ENCODE assay signal across 1 cellular context in the genomic region with DNA sequence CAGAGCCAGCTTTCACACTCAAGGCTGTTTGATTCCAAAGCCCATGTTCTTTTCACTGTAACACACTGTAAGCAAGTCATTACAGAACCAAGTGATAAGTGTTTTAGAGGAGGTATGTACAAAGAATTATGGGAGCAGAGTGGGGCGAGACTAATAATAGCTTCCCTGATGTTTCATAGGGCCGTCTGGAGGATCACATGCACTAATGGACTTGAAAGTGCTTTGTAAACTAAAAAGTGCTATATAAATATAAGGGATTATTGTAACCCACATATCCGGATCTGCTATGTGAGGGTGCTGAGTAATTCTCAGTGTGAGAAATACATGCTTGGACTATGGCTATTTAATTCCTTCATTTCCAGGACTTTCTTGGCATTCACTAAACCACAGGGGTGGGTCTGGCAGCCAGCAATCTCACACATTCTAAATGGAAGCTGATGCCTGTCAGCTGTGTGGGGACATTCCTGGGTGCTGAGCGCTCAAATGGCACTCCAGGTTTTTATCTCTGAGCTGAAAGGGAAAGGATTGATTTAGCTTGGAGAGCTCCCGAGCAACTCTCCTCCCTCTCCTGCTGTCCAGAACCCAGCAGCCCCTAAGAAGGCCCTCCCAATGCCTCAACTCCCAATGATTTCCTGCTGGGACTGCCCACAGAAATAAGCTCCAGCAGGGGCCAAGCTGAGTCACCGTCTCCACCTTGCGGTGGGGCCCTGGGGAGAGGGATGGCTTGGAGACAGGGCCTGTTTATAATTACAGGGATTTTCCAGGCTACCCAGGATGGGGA.
TF ChIP-seq lines count a peak whose summit lies in the region.

No MANE protein-coding gene starts in this region.

TF ChIP-seq in HepG2, 621 proteins besides CTCF, POLR2A, EP300 and RAD21 (continued from another document):
- TF ChIP-seq, protein P1, sequence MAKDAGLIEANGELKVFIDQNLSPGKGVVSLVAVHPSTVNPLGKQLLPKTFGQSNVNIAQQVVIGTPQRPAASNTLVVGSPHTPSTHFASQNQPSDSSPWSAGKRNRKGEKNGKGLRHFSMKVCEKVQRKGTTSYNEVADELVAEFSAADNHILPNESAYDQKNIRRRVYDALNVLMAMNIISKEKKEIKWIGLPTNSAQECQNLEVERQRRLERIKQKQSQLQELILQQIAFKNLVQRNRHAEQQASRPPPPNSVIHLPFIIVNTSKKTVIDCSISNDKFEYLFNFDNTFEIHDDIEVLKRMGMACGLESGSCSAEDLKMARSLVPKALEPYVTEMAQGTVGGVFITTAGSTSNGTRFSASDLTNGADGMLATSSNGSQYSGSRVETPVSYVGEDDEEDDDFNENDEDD (CRISPR knock-in tag; IDR thresholded peaks at IDR 0.05; ENCODE audit: borderline replicate concordance), result no peak
- TF ChIP-seq, protein P2, sequence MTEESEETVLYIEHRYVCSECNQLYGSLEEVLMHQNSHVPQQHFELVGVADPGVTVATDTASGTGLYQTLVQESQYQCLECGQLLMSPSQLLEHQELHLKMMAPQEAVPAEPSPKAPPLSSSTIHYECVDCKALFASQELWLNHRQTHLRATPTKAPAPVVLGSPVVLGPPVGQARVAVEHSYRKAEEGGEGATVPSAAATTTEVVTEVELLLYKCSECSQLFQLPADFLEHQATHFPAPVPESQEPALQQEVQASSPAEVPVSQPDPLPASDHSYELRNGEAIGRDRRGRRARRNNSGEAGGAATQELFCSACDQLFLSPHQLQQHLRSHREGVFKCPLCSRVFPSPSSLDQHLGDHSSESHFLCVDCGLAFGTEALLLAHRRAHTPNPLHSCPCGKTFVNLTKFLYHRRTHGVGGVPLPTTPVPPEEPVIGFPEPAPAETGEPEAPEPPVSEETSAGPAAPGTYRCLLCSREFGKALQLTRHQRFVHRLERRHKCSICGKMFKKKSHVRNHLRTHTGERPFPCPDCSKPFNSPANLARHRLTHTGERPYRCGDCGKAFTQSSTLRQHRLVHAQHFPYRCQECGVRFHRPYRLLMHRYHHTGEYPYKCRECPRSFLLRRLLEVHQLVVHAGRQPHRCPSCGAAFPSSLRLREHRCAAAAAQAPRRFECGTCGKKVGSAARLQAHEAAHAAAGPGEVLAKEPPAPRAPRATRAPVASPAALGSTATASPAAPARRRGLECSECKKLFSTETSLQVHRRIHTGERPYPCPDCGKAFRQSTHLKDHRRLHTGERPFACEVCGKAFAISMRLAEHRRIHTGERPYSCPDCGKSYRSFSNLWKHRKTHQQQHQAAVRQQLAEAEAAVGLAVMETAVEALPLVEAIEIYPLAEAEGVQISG (CRISPR knock-in tag; IDR thresholded peaks at IDR 0.05), result no peak
- TF ChIP-seq KAT8 (CRISPR knock-in tag; IDR thresholded peaks at IDR 0.05) (no peak), ZNF614 (CRISPR knock-in tag; IDR thresholded peaks at IDR 0.05; ENCODE audit: borderline replicate concordance) (no peak)
